In genomic region chr1:149848340-149848771, GRCh38 we compare ENCODE assay signal across 11 cellular contexts. TPM values are rescaled to one million over a fixed set of nuclear protein-coding genes. Genes with fewer than 3 reads are reported as not detected.
DNase-seq lines count a peak whose midpoint lies in the region; ATAC-seq and TF ChIP-seq lines count a peak whose summit lies in the region.
"Had no signal": no experiment of that assay in that cellular context is flagged by ENCODE, and none has a peak within 500 bp of the region (broad histone marks: within the 10 kb centered on the region; RNA-seq: fewer than 3 reads in every experiment).

No MANE protein-coding gene starts in this region.

- no peaks in the 10 kb centered on the region for H3K9me2 ChIP-seq in SU-DHL-6 (replicated peaks; ENCODE audit: insufficient read depth, low read length)

- peak overlapping the region; percentile 96 for H3K27ac ChIP-seq in SU-DHL-6 (ENCODE audit: low read depth, low read length)
- no peak overlapping the region for H3K27ac ChIP-seq in suprapubic skin
- H3K27ac ChIP-seq: SJSA1 had no signal

- H3K79me2 ChIP-seq in SU-DHL-6 (ENCODE audit: insufficient read depth, low read length), result peaks cover 63% of the 10 kb centered on the region

- peak overlapping the region; percentile 75 for H3K9ac ChIP-seq in SU-DHL-6 (ENCODE audit: low read length)

- no peaks in the 10 kb centered on the region for H4K20me1 ChIP-seq in SU-DHL-6 (ENCODE audit: low read depth, low read length)

- no peak for TF ChIP-seq POLR2A in suprapubic skin (IDR thresholded peaks at IDR 0.05)

- no peaks in the 10 kb centered on the region for H3K27me3 Mint-ChIP-seq in activated T-cell treated with anti-CD3 and anti-CD28 coated beads, Interleukin-2, amount 50 U/mL, for 4 hours (ENCODE audit: low read depth)
- H3K27me3 Mint-ChIP-seq in stimulated activated naive B cell treated with anti-CD40 and anti-IgM and Interleukin-4, amounts not matched to agents 10 μg/mL and 1 μg/mL and 100 μg/mL, for 72 hours, result no peaks in the 10 kb centered on the region

- H3K4me3 ChIP-seq in SU-DHL-6 (ENCODE audit: insufficient read depth, low read length, poor library complexity, severe bottlenecking) (peak overlapping the region; percentile 77), fibroblast of pulmonary artery (replicated peaks; ENCODE audit: low read depth, low read length) (peak overlapping the region; percentile 1), suprapubic skin (no peak overlapping the region)
- H3K4me3 ChIP-seq: SJSA1 had no signal

- 17% methylated on average over 1 of the region's 1 CpG for WGBS in suprapubic skin

- peaks cover 56% of the 10 kb centered on the region for H3K4me1 Mint-ChIP-seq in activated T-cell treated with anti-CD3 and anti-CD28 coated beads, Interleukin-2, amount 50 U/mL, for 4 hours (ENCODE audit: low read depth)
- peaks cover 34 to 52% of the 10 kb centered on the region in 2 donors for H3K4me1 Mint-ChIP-seq in stimulated activated naive B cell treated with anti-CD40 and anti-IgM and Interleukin-4, amounts not matched to agents 10 μg/mL and 1 μg/mL and 100 μg/mL, for 72 hours

- peak overlapping the region; percentile 83 for H3K4me3 Mint-ChIP-seq in activated T-cell treated with anti-CD3 and anti-CD28 coated beads, Interleukin-2, amount 50 U/mL, for 4 hours
- peak overlapping the region; percentile 84 to 88 for H3K4me3 Mint-ChIP-seq in stimulated activated naive B cell treated with anti-CD40 and anti-IgM and Interleukin-4, amounts not matched to agents 10 μg/mL and 1 μg/mL and 100 μg/mL, for 72 hours

- no peak for TF ChIP-seq EP300 in suprapubic skin (IDR thresholded peaks at IDR 0.05)

- H3K9me3 ChIP-seq in SU-DHL-6 (ENCODE audit: insufficient read depth, low read length) (no peaks in the 10 kb centered on the region), suprapubic skin (no peaks in the 10 kb centered on the region)
- H3K9me3 ChIP-seq: SJSA1 had no signal

- peaks cover 57% of the 10 kb centered on the region for H3K4me1 ChIP-seq in suprapubic skin

- H3K9me3 Mint-ChIP-seq in activated T-cell treated with anti-CD3 and anti-CD28 coated beads, Interleukin-2, amount 50 U/mL, for 4 hours, result no peaks in the 10 kb centered on the region
- peaks cover 0 to 5% of the 10 kb centered on the region in 2 donors for H3K9me3 Mint-ChIP-seq in stimulated activated naive B cell treated with anti-CD40 and anti-IgM and Interleukin-4, amounts not matched to agents 10 μg/mL and 1 μg/mL and 100 μg/mL, for 72 hours

- TF ChIP-seq CTCF in SU-DHL-6 (IDR thresholded peaks at IDR 0.05; ENCODE audit: insufficient read depth, low read length, poor library complexity, severe bottlenecking) (no peak), fibroblast of pulmonary artery (IDR thresholded peaks at IDR 0.05; ENCODE audit: low read length, missing control alignments) (no peak), suprapubic skin (IDR thresholded peaks at IDR 0.05) (no peak)

- no peaks in the 10 kb centered on the region for H3K27me3 ChIP-seq in SU-DHL-6 (ENCODE audit: low read length)
- H3K27me3 ChIP-seq in suprapubic skin, result no peaks in the 10 kb centered on the region
- H3K27me3 ChIP-seq: SJSA1 had no signal

- no peaks in the 10 kb centered on the region for H3K36me3 ChIP-seq in SU-DHL-6 (ENCODE audit: low read length)
- no peaks in the 10 kb centered on the region for H3K36me3 ChIP-seq in suprapubic skin

- H3K4me2 ChIP-seq in SU-DHL-6 (ENCODE audit: low read depth, low read length, poor library complexity, severe bottlenecking), result peak overlapping the region; percentile 97

- H2AFZ ChIP-seq in SU-DHL-6 (ENCODE audit: low read depth, low read length, severe bottlenecking), result no peak overlapping the region

- peaks cover 11% of the 10 kb centered on the region for H3K36me3 Mint-ChIP-seq in activated T-cell treated with anti-CD3 and anti-CD28 coated beads, Interleukin-2, amount 50 U/mL, for 4 hours (ENCODE audit: insufficient read depth)
- H3K36me3 Mint-ChIP-seq in stimulated activated naive B cell treated with anti-CD40 and anti-IgM and Interleukin-4, amounts not matched to agents 10 μg/mL and 1 μg/mL and 100 μg/mL, for 72 hours, result peaks cover 17 to 32% of the 10 kb centered on the region in 2 donors

- peak overlapping the region; percentile 91 for H3K27ac Mint-ChIP-seq in stimulated activated naive B cell treated with anti-CD40 and anti-IgM and Interleukin-4, amounts not matched to agents 10 μg/mL and 1 μg/mL and 100 μg/mL, for 72 hours

- H3F3A ChIP-seq in SU-DHL-6 (ENCODE audit: insufficient read depth), result peaks cover 58% of the 10 kb centered on the region

- no peak for ATAC-seq in activated T-cell treated with anti-CD3 and anti-CD28 coated beads, Interleukin-2, amount 50 U/mL, for 4 hours
- no peak for ATAC-seq in stimulated activated naive B cell treated with anti-CD40 and anti-IgM and Interleukin-4, amounts not matched to agents 10 μg/mL and 1 μg/mL and 100 μg/mL, for 72 hours (replicated peaks)
- ATAC-seq: right cardiac atrium had no signal

- DNase-seq in activated T-cell treated with anti-CD3 and anti-CD28 coated beads, Interleukin-2, amount 50 U/mL, for 4 hours, result no peak
- no peak for DNase-seq in activated T-cell treated with anti-CD3 and anti-CD28 coated beads, Interleukin-2, amount 50 U/mL, for 48 hours
- DNase-seq in fibroblast of pulmonary artery (ENCODE audit: low read depth), result no peak
- no peak for DNase-seq in stimulated activated naive B cell treated with anti-CD40 and anti-IgM and Interleukin-4, amounts not matched to agents 10 μg/mL and 1 μg/mL and 100 μg/mL, for 72 hours
- no peak for DNase-seq in suprapubic skin (ENCODE audit: low spot score in 2 of 2)
- DNase-seq in hepatic stellate cell (ENCODE audit: low spot score), result no peak
- no peak for DNase-seq in stimulated activated CD4-positive, alpha-beta T cell treated with anti-CD3 and anti-CD28 coated beads, Interleukin-4, amount 100 ng/mL, for 1 hour
- DNase-seq: DMS53 had no signal

RNA-seq across cellular contexts. Expression of gene BOLA1, which starts 51.0 kb away (rescaled TPM):
- 10 to 100 TPM; 15.7 to 18.9 (median 17.9) TPM for total RNA-seq in activated T-cell treated with anti-CD3 and anti-CD28 coated beads, Interleukin-2, amount 50 U/mL, for 4 hours
- total RNA-seq in suprapubic skin, result 10 to 100 TPM; 21.7 to 42.1 (median 33.1) TPM
